Comparison of ENCODE assay signal across 8 cellular contexts in the genomic region with DNA sequence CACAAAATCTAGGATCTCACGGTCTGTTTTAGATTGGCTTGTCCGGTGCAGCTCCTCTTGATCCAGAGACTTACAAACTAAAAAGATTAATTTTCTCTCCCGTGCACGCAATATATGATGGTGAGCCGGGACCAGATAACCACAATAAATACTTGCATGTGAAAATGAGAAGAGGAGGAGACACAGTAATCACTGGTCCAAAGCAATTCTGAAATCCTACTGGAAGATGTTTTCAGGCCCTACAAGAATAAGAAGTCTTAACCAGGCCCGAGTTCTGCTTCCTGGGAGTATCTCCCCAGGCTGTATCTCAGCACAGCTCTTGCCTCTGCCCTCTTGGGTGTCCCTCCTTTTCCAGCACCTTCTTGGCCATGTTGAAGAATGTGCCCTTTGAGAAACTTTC. TPM values are rescaled to one million over a fixed set of nuclear protein-coding genes. Genes with fewer than 3 reads are reported as not detected.
DNase-seq lines count a peak whose midpoint lies in the region; ATAC-seq and TF ChIP-seq lines count a peak whose summit lies in the region.
"Had no signal": no experiment of that assay in that cellular context is flagged by ENCODE, and none has a peak within 500 bp of the region (broad histone marks: within the 10 kb centered on the region; RNA-seq: fewer than 3 reads in every experiment).

No MANE protein-coding gene starts in this region.

- H3K27ac Mint-ChIP-seq in T-cell: peak overlapping the region; percentile 92 to 95

- peak overlapping the region; percentile 92 for H3K9ac ChIP-seq in skeletal muscle satellite cell (ENCODE audit: low read depth, low read length)

- TF ChIP-seq POLR2A in sigmoid colon (IDR thresholded peaks at IDR 0.05): no peak

- H3K4me2 ChIP-seq in skeletal muscle satellite cell (ENCODE audit: low read length): peak overlapping the region; percentile 85

- intact Hi-C loops in sigmoid colon (cut with DNase I): no loop called here

- TF ChIP-seq CTCF in fibroblast of villous mesenchyme (IDR thresholded peaks at IDR 0.05; ENCODE audit: insufficient read depth, low read depth, low read length) (no peak), sigmoid colon (IDR thresholded peaks at IDR 0.05) (no peak)

- H3K36me3 ChIP-seq in H7 (replicated peaks; ENCODE audit: control insufficient read depth, insufficient read depth, low read length) (peaks cover 6% of the 10 kb centered on the region), skeletal muscle satellite cell (ENCODE audit: insufficient read depth, low read length) (peaks cover 12% of the 10 kb centered on the region), sigmoid colon (peaks cover 0 to 14% (median 1%) of the 10 kb centered on the region in 4 donors)

- peak overlapping the region; percentile 88 to 96 (median 91) for H3K4me3 Mint-ChIP-seq in T-cell

- DNase-seq in H7: no peak
- no peak for DNase-seq in T-cell
- no peak for DNase-seq in fibroblast of villous mesenchyme (ENCODE audit: low read depth)
- no peak for DNase-seq in epidermal melanocyte (ENCODE audit: insufficient read length, low spot score)
- no peak for DNase-seq in NCI-H446 (lab: John Stamatoyannopoulos, UW)
- DNase-seq in sigmoid colon: no peak

- peaks cover 23 to 32% (median 32%) of the 10 kb centered on the region in 3 donors for H3K4me1 Mint-ChIP-seq in T-cell

- POLR2A ChIA-PET in T-cell (lab: Charles Lee): interaction anchor here (0.6 to 1.6 kb wide), 3 partner anchors 12 to 1083 kb away, joined by 3 to 15 read pairs (median 7); a partner anchor contains a TSS

- H3K27me3 ChIP-seq in H7 (ENCODE audit: control insufficient read depth, insufficient read depth, low read length) (no peaks in the 10 kb centered on the region), skeletal muscle satellite cell (ENCODE audit: control insufficient read depth, insufficient read depth, low read length) (no peaks in the 10 kb centered on the region), sigmoid colon (no peaks in the 10 kb centered on the region)

- peak overlapping the region; percentile 98; the same call in 1 of the 2 replicates for H3K4me3 ChIP-seq in H7 (ENCODE audit: insufficient read depth, low read depth, low read length)
- peak overlapping the region; percentile 96 for H3K4me3 ChIP-seq in fibroblast of villous mesenchyme (ENCODE audit: low read depth, low read length)
- H3K4me3 ChIP-seq in skeletal muscle satellite cell (ENCODE audit: low read length): peak overlapping the region; percentile 91
- peak overlapping the region in 2 of 4 donors; percentile 91 to 96 for H3K4me3 ChIP-seq in sigmoid colon

- no peak for TF ChIP-seq EP300 in sigmoid colon (IDR thresholded peaks at IDR 0.05)

- peaks cover 7% of the 10 kb centered on the region for H3K36me3 Mint-ChIP-seq in T-cell

- ATAC-seq in T-cell (replicated peaks in 1 of 4): no peak

- peak overlapping the region in 1 of 4 donors; percentile 95 for H3K27ac ChIP-seq in sigmoid colon

- WGBS in sigmoid colon, 2 donors: 92 to 95% methylated on average over 6 of the region's 6 CpGs

- H3K4me1 ChIP-seq in skeletal muscle satellite cell (ENCODE audit: control insufficient read depth, insufficient read depth, low read length): peaks cover 8% of the 10 kb centered on the region
- peaks cover 0 to 18% (median 13%) of the 10 kb centered on the region in 4 donors for H3K4me1 ChIP-seq in sigmoid colon

- H3K9me3 ChIP-seq in skeletal muscle satellite cell (replicated peaks; ENCODE audit: low read length): no peaks in the 10 kb centered on the region
- H3K9me3 ChIP-seq in sigmoid colon: no peaks in the 10 kb centered on the region

- H3K9me3 Mint-ChIP-seq in T-cell: no peaks in the 10 kb centered on the region

- H3K27me3 Mint-ChIP-seq in T-cell: no peaks in the 10 kb centered on the region

- CTCF ChIA-PET in T-cell (lab: Charles Lee): no interaction called here

RNA-seq across cellular contexts. Expression of a gene that starts 1.0 kb away (rescaled TPM):
- 12.9 and 15.3 TPM in 2 replicates for total RNA-seq in H7 (2014; rRNA removed; shearing (Covaris generic))
- 10 to 100 TPM; 17.0 to 40.9 (median 37.6) TPM for total RNA-seq in T-cell
- 14.2 and 15.1 TPM in 2 replicates for total RNA-seq in fibroblast of villous mesenchyme
- 15.7 and 18.8 TPM in 2 replicates for total RNA-seq in skeletal muscle satellite cell (2012; rRNA removed)
- 10 to 100 TPM in 1 of 4 donors, 1 to 10 TPM in 3; 2.8 to 18.3 (median 4.7) TPM for total RNA-seq in sigmoid colon
- 10 to 100 TPM in 1 of 3 donors, 1 to 10 TPM in 2; 3.7 to 23.5 (median 4.2) TPM for polyA plus RNA-seq in sigmoid colon

RNA-seq across cellular contexts. Expression of a gene that starts 12.8 kb away (rescaled TPM):
- total RNA-seq in H7 (2014; rRNA removed; shearing (Covaris generic)): 40.5 and 41.9 TPM in 2 replicates
- total RNA-seq in T-cell (10 to 100 TPM; 21.3 to 32.0 (median 28.5) TPM), fibroblast of villous mesenchyme (44.0 and 61.8 TPM in 2 replicates), sigmoid colon (10 to 100 TPM; 53.5 to 67.6 (median 60.7) TPM)
- total RNA-seq in skeletal muscle satellite cell (2012; rRNA removed): 57.7 and 61.6 TPM in 2 replicates
- 10 to 100 TPM; 15.0 to 22.6 (median 15.7) TPM for polyA plus RNA-seq in sigmoid colon

RNA-seq across cellular contexts. Expression of a gene that starts 45.1 kb away (rescaled TPM):
- 42.9 and 57.1 TPM in 2 replicates for total RNA-seq in H7 (2014; rRNA removed; shearing (Covaris generic))
- total RNA-seq in T-cell (1 to 10 TPM in 2 of 5 donors, under 1 TPM in 3; 0.21 to 1.2 (median 0.90) TPM), fibroblast of villous mesenchyme (under 0.01 TPM in 1 of 2 replicates, not detected in the other), sigmoid colon (not detected)
- under 0.01 TPM in 1 of 2 replicates, not detected in the other for total RNA-seq in skeletal muscle satellite cell (2012; rRNA removed)
- polyA plus RNA-seq in sigmoid colon: under 1 TPM in 1 of 3 donors, not detected in 2; 0.07 TPM
- total RNA-seq: glomerular endothelial cell had no signal

Comparison
In these comparisons a context has a peak if more than half of its experiments do, and no peak if none do; other contexts are left out.
1. RNA of a gene that starts 45.1 kb away (total RNA-seq): 42.9 to 57.1 TPM in H7; 0.21 to 1.2 TPM in T-cell, under 0.01 TPM in fibroblast of villous mesenchyme and not detected in sigmoid colon; every median in the first group is over 10 times any median in the second.